In genomic region chr6:130259140-130259539, GRCh38 we compare ENCODE assay signal across 1 cellular context.
TF ChIP-seq lines count a peak whose summit lies in the region.

No MANE protein-coding gene starts in this region.

TF ChIP-seq in GM12878, 131 proteins besides CTCF, POLR2A, EP300 and RAD21:
- TF ChIP-seq ZBTB33 (IDR thresholded peaks at IDR 0.05): no peak
- no peak for TF ChIP-seq ZNF622 (IDR thresholded peaks at IDR 0.05)
- TF ChIP-seq RCOR1 (conservative IDR thresholded peaks at IDR 0.05; ENCODE audit: low read depth, low read length): no peak
- TF ChIP-seq BHLHE40 (IDR thresholded peaks at IDR 0.05; ENCODE audit: borderline replicate concordance in 1 of 2, low read depth in 2 of 2, low read length in 1 of 2): no peak
- TF ChIP-seq SUPT20H (IDR thresholded peaks at IDR 0.05; ENCODE audit: borderline replicate concordance, control insufficient read depth, low read depth, low read length): no peak
- TF ChIP-seq WRNIP1 (IDR thresholded peaks at IDR 0.05; ENCODE audit: borderline replicate concordance, low read depth, low read length): no peak
- TF ChIP-seq CUX1 (IDR thresholded peaks at IDR 0.05; ENCODE audit: insufficient replicate concordance, low read depth, low read length): no peak
- TF ChIP-seq, protein P1, sequence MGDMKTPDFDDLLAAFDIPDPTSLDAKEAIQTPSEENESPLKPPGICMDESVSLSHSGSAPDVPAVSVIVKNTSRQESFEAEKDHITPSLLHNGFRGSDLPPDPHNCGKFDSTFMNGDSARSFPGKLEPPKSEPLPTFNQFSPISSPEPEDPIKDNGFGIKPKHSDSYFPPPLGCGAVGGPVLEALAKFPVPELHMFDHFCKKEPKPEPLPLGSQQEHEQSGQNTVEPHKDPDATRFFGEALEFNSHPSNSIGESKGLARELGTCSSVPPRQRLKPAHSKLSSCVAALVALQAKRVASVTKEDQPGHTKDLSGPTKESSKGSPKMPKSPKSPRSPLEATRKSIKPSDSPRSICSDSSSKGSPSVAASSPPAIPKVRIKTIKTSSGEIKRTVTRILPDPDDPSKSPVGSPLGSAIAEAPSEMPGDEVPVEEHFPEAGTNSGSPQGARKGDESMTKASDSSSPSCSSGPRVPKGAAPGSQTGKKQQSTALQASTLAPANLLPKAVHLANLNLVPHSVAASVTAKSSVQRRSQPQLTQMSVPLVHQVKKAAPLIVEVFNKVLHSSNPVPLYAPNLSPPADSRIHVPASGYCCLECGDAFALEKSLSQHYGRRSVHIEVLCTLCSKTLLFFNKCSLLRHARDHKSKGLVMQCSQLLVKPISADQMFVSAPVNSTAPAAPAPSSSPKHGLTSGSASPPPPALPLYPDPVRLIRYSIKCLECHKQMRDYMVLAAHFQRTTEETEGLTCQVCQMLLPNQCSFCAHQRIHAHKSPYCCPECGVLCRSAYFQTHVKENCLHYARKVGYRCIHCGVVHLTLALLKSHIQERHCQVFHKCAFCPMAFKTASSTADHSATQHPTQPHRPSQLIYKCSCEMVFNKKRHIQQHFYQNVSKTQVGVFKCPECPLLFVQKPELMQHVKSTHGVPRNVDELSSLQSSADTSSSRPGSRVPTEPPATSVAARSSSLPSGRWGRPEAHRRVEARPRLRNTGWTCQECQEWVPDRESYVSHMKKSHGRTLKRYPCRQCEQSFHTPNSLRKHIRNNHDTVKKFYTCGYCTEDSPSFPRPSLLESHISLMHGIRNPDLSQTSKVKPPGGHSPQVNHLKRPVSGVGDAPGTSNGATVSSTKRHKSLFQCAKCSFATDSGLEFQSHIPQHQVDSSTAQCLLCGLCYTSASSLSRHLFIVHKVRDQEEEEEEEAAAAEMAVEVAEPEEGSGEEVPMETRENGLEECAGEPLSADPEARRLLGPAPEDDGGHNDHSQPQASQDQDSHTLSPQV (IDR thresholded peaks at IDR 0.05): no peak
- TF ChIP-seq, protein P2, sequence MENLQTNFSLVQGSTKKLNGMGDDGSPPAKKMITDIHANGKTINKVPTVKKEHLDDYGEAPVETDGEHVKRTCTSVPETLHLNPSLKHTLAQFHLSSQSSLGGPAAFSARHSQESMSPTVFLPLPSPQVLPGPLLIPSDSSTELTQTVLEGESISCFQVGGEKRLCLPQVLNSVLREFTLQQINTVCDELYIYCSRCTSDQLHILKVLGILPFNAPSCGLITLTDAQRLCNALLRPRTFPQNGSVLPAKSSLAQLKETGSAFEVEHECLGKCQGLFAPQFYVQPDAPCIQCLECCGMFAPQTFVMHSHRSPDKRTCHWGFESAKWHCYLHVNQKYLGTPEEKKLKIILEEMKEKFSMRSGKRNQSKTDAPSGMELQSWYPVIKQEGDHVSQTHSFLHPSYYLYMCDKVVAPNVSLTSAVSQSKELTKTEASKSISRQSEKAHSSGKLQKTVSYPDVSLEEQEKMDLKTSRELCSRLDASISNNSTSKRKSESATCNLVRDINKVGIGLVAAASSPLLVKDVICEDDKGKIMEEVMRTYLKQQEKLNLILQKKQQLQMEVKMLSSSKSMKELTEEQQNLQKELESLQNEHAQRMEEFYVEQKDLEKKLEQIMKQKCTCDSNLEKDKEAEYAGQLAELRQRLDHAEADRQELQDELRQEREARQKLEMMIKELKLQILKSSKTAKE (IDR thresholded peaks at IDR 0.05; ENCODE audit: low read depth, poor library complexity, severe bottlenecking): no peak
- TF ChIP-seq RB1 (IDR thresholded peaks at IDR 0.05; ENCODE audit: borderline replicate concordance): no peak
- no peak for TF ChIP-seq GABPA (IDR thresholded peaks at IDR 0.05; ENCODE audit: low read depth)
- TF ChIP-seq YY1 (IDR thresholded peaks at IDR 0.05; ENCODE audit: low read depth, low read length): no peak
- TF ChIP-seq PML (IDR thresholded peaks at IDR 0.05; ENCODE audit: low read length): no peak
